Comparison of ENCODE assay signal across 1 cellular context in the genomic region with DNA sequence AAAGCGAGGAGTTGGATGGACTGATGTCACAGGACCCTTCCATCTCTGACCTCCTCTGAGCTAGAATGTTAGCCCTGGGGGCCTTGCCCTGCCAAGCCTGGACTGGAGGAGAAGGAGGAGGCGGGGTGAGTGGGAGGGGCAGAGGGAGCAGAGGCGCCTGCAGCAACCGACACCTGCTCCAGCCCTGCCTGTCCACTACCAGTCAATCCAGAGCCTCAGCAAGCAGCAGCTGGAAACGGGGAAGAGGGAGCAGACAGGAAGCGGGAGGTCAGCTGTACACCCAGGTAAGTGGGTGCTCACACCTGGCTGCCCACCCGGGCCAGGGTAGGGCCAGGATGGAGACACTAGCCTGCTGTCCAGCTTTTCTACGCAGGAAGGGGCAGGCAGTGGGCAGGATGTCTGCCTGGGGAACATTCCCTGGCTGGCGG.
TF ChIP-seq lines count a peak whose summit lies in the region.

IGFN1 (plus strand) TSS at position 201 of the 428 bp plus-strand sequence. CDS start 2,470 bp downstream, outside the sequence.

TF ChIP-seq in IMR-90, 13 proteins besides CTCF, POLR2A, EP300 and RAD21 (continued from another document):
- no peak for TF ChIP-seq MAFK (IDR thresholded peaks at IDR 0.05; ENCODE audit: low read depth, low read length)
- no peak for TF ChIP-seq USF2 (IDR thresholded peaks at IDR 0.05; ENCODE audit: low read depth, low read length)
- TF ChIP-seq, protein P1, sequence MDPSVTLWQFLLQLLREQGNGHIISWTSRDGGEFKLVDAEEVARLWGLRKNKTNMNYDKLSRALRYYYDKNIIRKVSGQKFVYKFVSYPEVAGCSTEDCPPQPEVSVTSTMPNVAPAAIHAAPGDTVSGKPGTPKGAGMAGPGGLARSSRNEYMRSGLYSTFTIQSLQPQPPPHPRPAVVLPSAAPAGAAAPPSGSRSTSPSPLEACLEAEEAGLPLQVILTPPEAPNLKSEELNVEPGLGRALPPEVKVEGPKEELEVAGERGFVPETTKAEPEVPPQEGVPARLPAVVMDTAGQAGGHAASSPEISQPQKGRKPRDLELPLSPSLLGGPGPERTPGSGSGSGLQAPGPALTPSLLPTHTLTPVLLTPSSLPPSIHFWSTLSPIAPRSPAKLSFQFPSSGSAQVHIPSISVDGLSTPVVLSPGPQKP (IDR thresholded peaks at IDR 0.05; ENCODE audit: borderline replicate concordance, low read depth, low read length), result no peak
- TF ChIP-seq NFE2L2 (IDR thresholded peaks at IDR 0.05; ENCODE audit: low read depth, low read length), result no peak
- TF ChIP-seq BHLHE40 (IDR thresholded peaks at IDR 0.05; ENCODE audit: low read depth, low read length), result no peak
- TF ChIP-seq SMC3 (IDR thresholded peaks at IDR 0.05; ENCODE audit: low read depth, low read length), result no peak
- TF ChIP-seq RFX5 (IDR thresholded peaks at IDR 0.05; ENCODE audit: low read depth, low read length), result no peak
